Comparison of ENCODE assay signal across 8 cellular contexts in genomic region chr14:105486974-105487448, GRCh38.
DNase-seq lines count a peak whose midpoint lies in the region; ATAC-seq, FAIRE-seq and TF ChIP-seq lines count a peak whose summit lies in the region.

No MANE protein-coding gene starts in this region.

- peak; percentile 62 for TF ChIP-seq POLR2A in GM19193 (IDR thresholded peaks at IDR 0.05; ENCODE audit: extremely low read depth, insufficient read depth, insufficient read length)

- DNase-seq in T-helper 2 cell (peak; percentile 28 to 68 (median 55)), fibroblast of gingiva (ENCODE audit: low read depth) (peak; percentile 26), retina (peak; percentile 57), NCI-H526 treated with DMSO at 0.1 percent for 48 hours (lab: John Stamatoyannopoulos, UW) (no peak), NCI-H510A treated with DMSO at 0.1 percent for 48 hours (lab: John Stamatoyannopoulos, UW) (no peak), RCC 7860 (ENCODE audit: low spot score) (no peak)

- ATAC-seq in HG03460 (IDR thresholded peaks at IDR 0.05; ENCODE audit: unreplicated experiment) = no peak

- FAIRE-seq in RCC 7860 (lab: Jason Lieb, UNC) = no peak

Comparison
In these comparisons a context has a peak if more than half of its experiments do, and no peak if none do; other contexts are left out.
1. DNase-seq: peak in T-helper 2 cell (5 of 5), fibroblast of gingiva (single experiment) and retina (single experiment); none in NCI-H526 treated with DMSO at 0.1 percent for 48 hours (single experiment), NCI-H510A treated with DMSO at 0.1 percent for 48 hours (single experiment) and RCC 7860 (single experiment).